ENCODE assay signal across 11 cellular contexts in genomic region chr2:1708476-1709334, GRCh38. TPM values are rescaled to one million over a fixed set of nuclear protein-coding genes. Genes with fewer than 3 reads are reported as not detected.
DNase-seq lines count a peak whose midpoint lies in the region; ATAC-seq and TF ChIP-seq lines count a peak whose summit lies in the region.
"Had no signal": no experiment of that assay in that cellular context is flagged by ENCODE, and none has a peak within 500 bp of the region (broad histone marks: within the 10 kb centered on the region; RNA-seq: fewer than 3 reads in every experiment).

No MANE protein-coding gene starts in this region.

- peak overlapping the region; percentile 41 for H3K4ac ChIP-seq in mesendoderm (ENCODE audit: low read depth, low read length)

- peaks cover 69% of the 10 kb centered on the region for H3K27me3 ChIP-seq in ectodermal cell (ENCODE audit: control insufficient read depth, insufficient read depth, low read length, poor library complexity, severe bottlenecking)
- H3K27me3 ChIP-seq in mesendoderm (ENCODE audit: insufficient read depth, low read length, poor library complexity) = no peaks in the 10 kb centered on the region
- H3K27me3 ChIP-seq in transverse colon = no peaks in the 10 kb centered on the region

- H3K9me3 ChIP-seq in ectodermal cell (ENCODE audit: control insufficient read depth, low read length) = no peaks in the 10 kb centered on the region
- no peaks in the 10 kb centered on the region for H3K9me3 ChIP-seq in transverse colon

- H2BK5ac ChIP-seq in mesendoderm (ENCODE audit: low read length) = no peak overlapping the region

- no peak overlapping the region for H3K4me2 ChIP-seq in mesendoderm (ENCODE audit: low read length)

- no peak overlapping the region for H3K4me3 Mint-ChIP-seq in stimulated activated naive CD8-positive, alpha-beta T cell treated with anti-CD3 and anti-CD28 coated beads, Interleukin-15, amount 100 ng/mL, for 72 hours
- H3K4me3 Mint-ChIP-seq: immature natural killer cell had no signal

- DNase-seq in DMS79 treated with DMSO at 0.1 percent for 48 hours (lab: John Stamatoyannopoulos, UW) (peak; percentile 26), DMS79 (lab: John Stamatoyannopoulos, UW) (no peak), mesendoderm (no peak), transverse colon (no peak), CD1c-positive myeloid dendritic cell (ENCODE audit: extremely low spot score) (no peak)
- no peak for DNase-seq in stimulated activated naive CD8-positive, alpha-beta T cell treated with anti-CD3 and anti-CD28 coated beads, Interleukin-15, amount 100 ng/mL, for 72 hours
- DNase-seq in activated naive CD4-positive, alpha-beta T cell treated with Interleukin-2 at 50 U/mL for 16 hours = no peak
- DNase-seq: activated T-cell treated with anti-CD3 and anti-CD28 coated beads for 4 hours; immature natural killer cell; stimulated activated CD4-positive, alpha-beta T cell treated with anti-CD3 and anti-CD28 coated beads, Interleukin-12 subunit alpha, Interleukin-12 subunit beta, amount 100 ng/mL, for 4 hours had no signal

- no peak for ATAC-seq in stimulated activated naive CD8-positive, alpha-beta T cell treated with anti-CD3 and anti-CD28 coated beads, Interleukin-15, amount 100 ng/mL, for 72 hours

- H3K27ac ChIP-seq in ectodermal cell (ENCODE audit: insufficient read depth, low read depth, low read length, poor library complexity, severe bottlenecking) = peak overlapping the region; percentile 30
- peak overlapping the region; percentile 90 for H3K27ac ChIP-seq in mesendoderm (ENCODE audit: low read depth, low read length)
- peak overlapping the region; percentile 57 to 80 (median 70) for H3K27ac ChIP-seq in transverse colon

- TF ChIP-seq CTCF in transverse colon (IDR thresholded peaks at IDR 0.05) = no peak

- intact Hi-C loops in transverse colon (cut with DNase I; ENCODE audit: low total_unique reads) = no loop called here

- H3K27ac Mint-ChIP-seq in stimulated activated naive CD8-positive, alpha-beta T cell treated with anti-CD3 and anti-CD28 coated beads, Interleukin-15, amount 100 ng/mL, for 72 hours = no peak overlapping the region
- H3K27ac Mint-ChIP-seq: immature natural killer cell had no signal

- peaks cover 18% of the 10 kb centered on the region for H3K79me2 ChIP-seq in mesendoderm (ENCODE audit: control insufficient read depth, insufficient read depth, low read length)

- no peak overlapping the region for H4K8ac ChIP-seq in mesendoderm (ENCODE audit: low read depth, low read length)

- TF ChIP-seq EP300 in transverse colon (IDR thresholded peaks at IDR 0.05; ENCODE audit: low read depth) = no peak

- peaks cover 21% of the 10 kb centered on the region for H3K27me3 Mint-ChIP-seq in stimulated activated naive CD8-positive, alpha-beta T cell treated with anti-CD3 and anti-CD28 coated beads, Interleukin-15, amount 100 ng/mL, for 72 hours

- H2BK120ac ChIP-seq in mesendoderm (ENCODE audit: low read depth, low read length) = no peak overlapping the region

- no peak overlapping the region for H4K5ac ChIP-seq in mesendoderm (ENCODE audit: low read length)

- no peak overlapping the region for H3K4me3 ChIP-seq in ectodermal cell (ENCODE audit: insufficient read depth, low read depth, low read length)
- H3K4me3 ChIP-seq in mesendoderm (ENCODE audit: low read length) = no peak overlapping the region
- H3K4me3 ChIP-seq in transverse colon = no peak overlapping the region

- H3K4me1 ChIP-seq in ectodermal cell (ENCODE audit: control insufficient read depth, insufficient read depth, low read length) = peaks cover 23% of the 10 kb centered on the region
- H3K4me1 ChIP-seq in mesendoderm (ENCODE audit: control insufficient read depth, low read depth, low read length) = peaks cover 15% of the 10 kb centered on the region
- peaks cover 10 to 24% (median 16%) of the 10 kb centered on the region in 4 donors for H3K4me1 ChIP-seq in transverse colon

- peak overlapping the region; percentile 73 for H3K23ac ChIP-seq in mesendoderm (ENCODE audit: low read length)

- in situ Hi-C loops in transverse colon (cut with MboI; ENCODE audit: low pct_ligation_motif_present in 1 of 4, low pct_unique_long_range_greater_than_20kb in 1 of 4, low sequenced_read_pairs in 3 of 4) = no loop called here

- TF ChIP-seq POLR2A in transverse colon (IDR thresholded peaks at IDR 0.05) = no peak

- H3K9ac ChIP-seq in mesendoderm (ENCODE audit: low read length) = peak overlapping the region; percentile 56

- H3K4me1 Mint-ChIP-seq in stimulated activated naive CD8-positive, alpha-beta T cell treated with anti-CD3 and anti-CD28 coated beads, Interleukin-15, amount 100 ng/mL, for 72 hours = peaks cover 5% of the 10 kb centered on the region
- H3K4me1 Mint-ChIP-seq: immature natural killer cell had no signal

- H2AK5ac ChIP-seq in mesendoderm (ENCODE audit: low read length) = no peak overlapping the region

- H3K36me3 ChIP-seq in ectodermal cell (ENCODE audit: control insufficient read depth, insufficient read depth, low read length) (no peaks in the 10 kb centered on the region), mesendoderm (ENCODE audit: control insufficient read depth, insufficient read depth, low read length) (no peaks in the 10 kb centered on the region), transverse colon (no peaks in the 10 kb centered on the region)

- H3K18ac ChIP-seq in mesendoderm (ENCODE audit: low read length) = peak overlapping the region; percentile 29

- no peak overlapping the region for H2BK15ac ChIP-seq in mesendoderm (replicated peaks; ENCODE audit: low read depth)

- no peaks in the 10 kb centered on the region for H3K9me3 Mint-ChIP-seq in stimulated activated naive CD8-positive, alpha-beta T cell treated with anti-CD3 and anti-CD28 coated beads, Interleukin-15, amount 100 ng/mL, for 72 hours
- H3K9me3 Mint-ChIP-seq: immature natural killer cell had no signal

- WGBS in ectodermal cell, 2 experiments = 71 to 74% methylated on average over 34 of the region's 34 CpGs
- no CpG with 5 or more reads among the region's 34 CpGs for WGBS in mesendoderm (ENCODE audit: extremely low coverage, insufficient coverage, low lambda C conversion rate)
- 69% methylated on average over 29 of the region's 34 CpGs; no CpG with 5 or more reads in 1 of the 2 donors for WGBS in transverse colon (ENCODE audit: low coverage in 1 of 2), 2 donors

- peak overlapping the region; percentile 79 for H3K56ac ChIP-seq in mesendoderm (ENCODE audit: low read length)

- peaks cover 12% of the 10 kb centered on the region for H3K79me1 ChIP-seq in mesendoderm (ENCODE audit: low read length)

RNA-seq across cellular contexts. Expression of gene PXDN, which starts 35.6 kb away (rescaled TPM):
- 116 TPM for polyA plus RNA-seq in ectodermal cell (2013, experiment 1 of 4)
- polyA plus RNA-seq in ectodermal cell (2013, experiment 2 of 4) = 147 TPM
- polyA plus RNA-seq in ectodermal cell (2013, experiment 3 of 4) = 89.5 TPM
- 110 TPM for polyA plus RNA-seq in ectodermal cell (2013, experiment 4 of 4)
- 60.4 TPM for polyA plus RNA-seq in mesendoderm (2013, experiment 1 of 2)
- polyA plus RNA-seq in mesendoderm (2013, experiment 2 of 2) = 60.8 TPM
- 10 to 100 TPM in 3 of 4 donors, 1 to 10 TPM in 1; 9.0 to 46.2 (median 18.5) TPM for total RNA-seq in transverse colon

Comparison
In these comparisons a context has a peak if more than half of its experiments do, and no peak if none do; other contexts are left out.
1. H3K27ac ChIP-seq: peak in every context shown above with its lines; median percentile 90 in mesendoderm; 70 in transverse colon; 30 in ectodermal cell.